Comparison of ENCODE assay signal across 8 cellular contexts in genomic region chr1:28915036-28915895, GRCh38. TPM values are rescaled to one million over a fixed set of nuclear protein-coding genes. Genes with fewer than 3 reads are reported as not detected.
A peak's percentile ranks its signal among the peaks of the same experiment; 100 is the strongest.
DNase-seq lines count a peak whose midpoint lies in the region; TF ChIP-seq lines count a peak whose summit lies in the region.

No MANE protein-coding gene starts in this region.

- intact Hi-C loops in MCF 10A (cut with micrococcal nuclease): no loop called here

- POLR2A ChIA-PET in MCF 10A (lab: Yijun Ruan, JAX): interaction anchor here (0.7 to 2.8 kb wide), 15 partner anchors 8 to 275 kb away, joined by 3 to 22 read pairs (median 6); partner anchors contain the start of genes SRSF4 and YTHDF2

- no peak for TF ChIP-seq CTCF in MCF 10A (IDR thresholded peaks at IDR 0.05; ENCODE audit: unreplicated experiment)

- peak; percentile 29 for DNase-seq in NOMO-1 treated with DMSO at 0.1 percent for 48 hours (lab: John Stamatoyannopoulos, UW; ENCODE audit: unreplicated experiment)
- DNase-seq in NOMO-1 treated with dmso at 0.1 percent for 144 hours (lab: John Stamatoyannopoulos, UW; ENCODE audit: unreplicated experiment): no peak
- DNase-seq in Jurkat, Clone E6-1 (ENCODE audit: low read depth, low spot score): peak; percentile 53
- peak; percentile 28 for DNase-seq in T-helper 9 cell
- DNase-seq in MCF 10A (ENCODE audit: unreplicated experiment): peak; percentile 61
- peak; percentile 81 for DNase-seq in left kidney (ENCODE audit: low read depth, low spot score)
- DNase-seq in stimulated activated CD8-positive, alpha-beta memory T cell treated with anti-CD3 and anti-CD28 coated beads, Interleukin-12 subunit alpha, Interleukin-12 subunit beta, amount 100 ng/mL, for 24 hours (ENCODE audit: extremely low read depth): peak; percentile 5
- DNase-seq in putamen (ENCODE audit: low spot score): no peak

- H3K36me3 Mint-ChIP-seq in MCF 10A (ENCODE audit: insufficient read depth, unreplicated experiment): no peaks in the 10 kb centered on the region

- H3K27ac Mint-ChIP-seq in MCF 10A (ENCODE audit: low read depth, unreplicated experiment): peak overlapping the region; percentile 79

- no peaks in the 10 kb centered on the region for H3K9me3 Mint-ChIP-seq in MCF 10A (ENCODE audit: unreplicated experiment)

- no TSS peak for BruUV-seq in MCF 10A (replicated peaks; lab: Mats Ljungman, UMichigan)

- peaks cover 6% of the 10 kb centered on the region for H3K4me1 Mint-ChIP-seq in MCF 10A (ENCODE audit: insufficient read depth, unreplicated experiment)

- CTCF ChIA-PET in MCF 10A (lab: Yijun Ruan, JAX): interaction anchor here (0.7 to 1.2 kb wide), 4 partner anchors 15 to 119 kb away, joined by 3 to 5 read pairs (median 4); no protein-coding TSS in a partner anchor

- H3K4me3 ChIP-seq in Jurkat, Clone E6-1 (ENCODE audit: low read length): peak overlapping the region; percentile 79

- H3K4me3 Mint-ChIP-seq in MCF 10A (ENCODE audit: unreplicated experiment): peak overlapping the region; percentile 81

- H3K27me3 Mint-ChIP-seq in MCF 10A (ENCODE audit: insufficient read depth, unreplicated experiment): no peaks in the 10 kb centered on the region

RNA-seq across cellular contexts. Expression of gene EPB41, which starts 0.9 kb away (rescaled TPM):
- polyA plus RNA-seq in Jurkat, Clone E6-1 (2012; ENCODE audit: insufficient read depth, insufficient read length): 26.5 TPM
- total RNA-seq in MCF 10A (2022): 15.0 and 23.0 TPM in 2 replicates

Comparison
In these comparisons a context has a peak if more than half of its experiments do, and no peak if none do; other contexts are left out.
1. DNase-seq: peak in NOMO-1 treated with DMSO at 0.1 percent for 48 hours (single experiment), Jurkat, Clone E6-1 (single experiment), T-helper 9 cell (single experiment), MCF 10A (single experiment), left kidney (single experiment) and stimulated activated CD8-positive, alpha-beta memory T cell treated with anti-CD3 and anti-CD28 coated beads, Interleukin-12 subunit alpha, Interleukin-12 subunit beta, amount 100 ng/mL, for 24 hours (single experiment); none in NOMO-1 treated with dmso at 0.1 percent for 144 hours (single experiment) and putamen (single experiment).